ENCODE assay signal across 8 cellular contexts in genomic region chr7:124929467-124930172, GRCh38. TPM values are rescaled to one million over a fixed set of nuclear protein-coding genes. Genes with fewer than 3 reads are reported as not detected.
DNase-seq lines count a peak whose midpoint lies in the region; ATAC-seq and TF ChIP-seq lines count a peak whose summit lies in the region.

Gene POT1, minus strand, starts transcription at chr7:124929825. Its CDS starts 32,652 bp downstream, at chr7:124897173.

- DNase-seq in DMS153 treated with DMSO at 0.1 percent for 48 hours (lab: John Stamatoyannopoulos, UW; ENCODE audit: unreplicated experiment) = peak; percentile 96
- DNase-seq in KBM-7 = peak; percentile 99
- DNase-seq in activated T-cell treated with anti-CD3 and anti-CD28 coated beads, Interleukin-2, amount 50 U/mL, for 24 hours = peak; percentile 97
- DNase-seq in erythroblast (lab: John Stamatoyannopoulos, UW) = peak; percentile 99
- DNase-seq in stimulated activated CD8-positive, alpha-beta memory T cell treated with anti-CD3 and anti-CD28 coated beads, Interleukin-4, amount 100 ng/mL, for 48 hours = peak; percentile 98

- peak within 1 kb of the TSS; percentile 79 to 84 for H3K27ac ChIP-seq in mucosa of rectum (ENCODE audit: low read depth in 2 of 2, low read length in 2 of 2)

- H3K4me3 Mint-ChIP-seq in activated T-cell treated with anti-CD3 and anti-CD28 coated beads, Interleukin-2, amount 50 U/mL, for 24 hours = peak within 1 kb of the TSS; percentile 99

- peak within 1 kb of the TSS; percentile 79 to 98 for H3K4me3 ChIP-seq in mucosa of rectum (ENCODE audit: low read length in 2 of 2)

- in situ Hi-C loops in KBM-7 (cut with MboI; ENCODE audit: low pct_unique_long_range_greater_than_20kb, low sequenced_read_pairs) = no loop called here

- no peaks in the 10 kb centered on the region for H3K27me3 Mint-ChIP-seq in activated T-cell treated with anti-CD3 and anti-CD28 coated beads, Interleukin-2, amount 50 U/mL, for 24 hours

- H3K27me3 ChIP-seq in mucosa of rectum (ENCODE audit: control insufficient read depth in 2 of 2, insufficient read depth in 2 of 2, low read length in 2 of 2) = no peaks in the 10 kb centered on the region

- peak; percentile 89 for TF ChIP-seq POLR2A in erythroblast (IDR thresholded peaks at IDR 0.05; ENCODE audit: low read length)

- H3K9ac ChIP-seq in mucosa of rectum (ENCODE audit: low read depth in 1 of 2, low read length in 2 of 2) = peak within 1 kb of the TSS; percentile 75 to 79

- peaks cover 2% of the 10 kb centered on the region for H3K9me3 Mint-ChIP-seq in activated T-cell treated with anti-CD3 and anti-CD28 coated beads, Interleukin-2, amount 50 U/mL, for 24 hours

- H3K4me1 Mint-ChIP-seq in activated T-cell treated with anti-CD3 and anti-CD28 coated beads, Interleukin-2, amount 50 U/mL, for 24 hours (ENCODE audit: low read depth) = peaks cover 47% of the 10 kb centered on the region

- peak; percentile 100 for ATAC-seq in GM21717 (IDR thresholded peaks at IDR 0.05; ENCODE audit: unreplicated experiment)

- H3K4me1 ChIP-seq in mucosa of rectum (ENCODE audit: control insufficient read depth in 2 of 2, insufficient read depth in 2 of 2, low read length in 2 of 2) = peaks cover 4 to 5% of the 10 kb centered on the region in 2 donors

- peaks cover 42% of the 10 kb centered on the region for H3K36me3 Mint-ChIP-seq in activated T-cell treated with anti-CD3 and anti-CD28 coated beads, Interleukin-2, amount 50 U/mL, for 24 hours (ENCODE audit: low read depth)

- H3K36me3 ChIP-seq in mucosa of rectum (ENCODE audit: control insufficient read depth in 2 of 2, insufficient read depth in 2 of 2, low read length in 2 of 2) = no peaks in the 10 kb centered on the region

- no peaks in the 10 kb centered on the region for H3K9me3 ChIP-seq in mucosa of rectum (ENCODE audit: control insufficient read depth in 2 of 2, low read length in 2 of 2)

- H3K27ac Mint-ChIP-seq in activated T-cell treated with anti-CD3 and anti-CD28 coated beads, Interleukin-2, amount 50 U/mL, for 24 hours = peak within 1 kb of the TSS; percentile 99

TF ChIP-seq in PFSK-1, 5 proteins besides CTCF, POLR2A, EP300 and RAD21:
- TF ChIP-seq TAF1 (IDR thresholded peaks at IDR 0.05; ENCODE audit: borderline replicate concordance, insufficient read depth, low read length) (peak; percentile 56; the same call in 1 of the 2 replicates), FOXP2 (optimal IDR thresholded peaks at IDR 0.05; ENCODE audit: borderline replicate concordance, extremely low read depth, extremely low read length, insufficient read depth) (peak; percentile 97), POLR2AphosphoS5 (IDR thresholded peaks at IDR 0.05; ENCODE audit: low read depth, low read length) (peak; percentile 90), SIN3A (IDR thresholded peaks at IDR 0.05; ENCODE audit: borderline replicate concordance, insufficient read depth, low read length) (peak; percentile 79; the same call in 1 of the 2 replicates)
- TF ChIP-seq, protein P1, sequence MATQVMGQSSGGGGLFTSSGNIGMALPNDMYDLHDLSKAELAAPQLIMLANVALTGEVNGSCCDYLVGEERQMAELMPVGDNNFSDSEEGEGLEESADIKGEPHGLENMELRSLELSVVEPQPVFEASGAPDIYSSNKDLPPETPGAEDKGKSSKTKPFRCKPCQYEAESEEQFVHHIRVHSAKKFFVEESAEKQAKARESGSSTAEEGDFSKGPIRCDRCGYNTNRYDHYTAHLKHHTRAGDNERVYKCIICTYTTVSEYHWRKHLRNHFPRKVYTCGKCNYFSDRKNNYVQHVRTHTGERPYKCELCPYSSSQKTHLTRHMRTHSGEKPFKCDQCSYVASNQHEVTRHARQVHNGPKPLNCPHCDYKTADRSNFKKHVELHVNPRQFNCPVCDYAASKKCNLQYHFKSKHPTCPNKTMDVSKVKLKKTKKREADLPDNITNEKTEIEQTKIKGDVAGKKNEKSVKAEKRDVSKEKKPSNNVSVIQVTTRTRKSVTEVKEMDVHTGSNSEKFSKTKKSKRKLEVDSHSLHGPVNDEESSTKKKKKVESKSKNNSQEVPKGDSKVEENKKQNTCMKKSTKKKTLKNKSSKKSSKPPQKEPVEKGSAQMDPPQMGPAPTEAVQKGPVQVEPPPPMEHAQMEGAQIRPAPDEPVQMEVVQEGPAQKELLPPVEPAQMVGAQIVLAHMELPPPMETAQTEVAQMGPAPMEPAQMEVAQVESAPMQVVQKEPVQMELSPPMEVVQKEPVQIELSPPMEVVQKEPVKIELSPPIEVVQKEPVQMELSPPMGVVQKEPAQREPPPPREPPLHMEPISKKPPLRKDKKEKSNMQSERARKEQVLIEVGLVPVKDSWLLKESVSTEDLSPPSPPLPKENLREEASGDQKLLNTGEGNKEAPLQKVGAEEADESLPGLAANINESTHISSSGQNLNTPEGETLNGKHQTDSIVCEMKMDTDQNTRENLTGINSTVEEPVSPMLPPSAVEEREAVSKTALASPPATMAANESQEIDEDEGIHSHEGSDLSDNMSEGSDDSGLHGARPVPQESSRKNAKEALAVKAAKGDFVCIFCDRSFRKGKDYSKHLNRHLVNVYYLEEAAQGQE (IDR thresholded peaks at IDR 0.05; ENCODE audit: insufficient read depth in 1 of 2, low read depth in 2 of 2, low read length in 2 of 2) = no peak

RNA-seq across cellular contexts. Expression of gene POT1, which starts in this region (rescaled TPM):
- 6.7 TPM for polyA plus RNA-seq in PFSK-1 (2012; ENCODE audit: insufficient read length, low read depth)

Comparison
In these comparisons a context has a peak if more than half of its experiments do, and no peak if none do; other contexts are left out.
1. Peak in every context shown above with its lines: DNase-seq, ATAC-seq, H3K4me3 ChIP-seq and H3K27ac ChIP-seq.